In the genomic region with DNA sequence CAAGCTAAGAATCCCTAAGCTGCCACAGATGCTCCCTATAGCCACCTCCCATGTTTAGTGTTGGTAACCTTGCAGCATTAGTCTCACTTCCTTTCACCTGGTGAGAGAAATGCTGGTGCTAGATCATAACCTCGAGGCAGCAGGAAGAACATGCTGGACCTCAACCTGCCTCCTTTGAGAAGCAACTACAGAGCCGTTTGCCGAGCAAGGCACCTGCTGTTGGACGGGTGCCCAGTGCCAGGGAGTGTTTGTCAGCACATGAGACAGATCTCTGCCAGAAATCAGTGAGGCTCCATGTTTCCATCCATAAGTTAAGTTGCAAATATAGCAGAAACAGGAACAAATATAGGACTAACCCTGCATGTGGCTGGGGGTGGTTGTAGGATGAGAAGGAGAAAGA, we compare ENCODE assay signal across 12 cellular contexts.
A peak's percentile ranks its signal among the peaks of the same experiment; 100 is the strongest.
DNase-seq lines count a peak whose midpoint lies in the region; ATAC-seq, FAIRE-seq and TF ChIP-seq lines count a peak whose summit lies in the region.
"Had no signal": no experiment of that assay in that cellular context is flagged by ENCODE, and none has a peak within 500 bp of the region (broad histone marks: within the 10 kb centered on the region; RNA-seq: fewer than 3 reads in every experiment).

No MANE protein-coding gene starts in this region.

- no peaks in the 10 kb centered on the region for H3K4me1 ChIP-seq in small intestine (ENCODE audit: control insufficient read depth in 2 of 2, insufficient read depth in 1 of 2, low read depth in 1 of 2, low read length in 1 of 2)
- no peaks in the 10 kb centered on the region for H3K4me1 ChIP-seq in gastroesophageal sphincter
- H3K4me1 ChIP-seq: right atrium auricular region had no signal

- no peaks in the 10 kb centered on the region for H3K36me3 ChIP-seq in small intestine (ENCODE audit: control insufficient read depth in 2 of 2, insufficient read depth in 2 of 2, low read length in 2 of 2)
- H3K36me3 ChIP-seq in MG63 = no peaks in the 10 kb centered on the region
- no peaks in the 10 kb centered on the region for H3K36me3 ChIP-seq in gastroesophageal sphincter
- H3K36me3 ChIP-seq: right atrium auricular region had no signal

- no peaks in the 10 kb centered on the region for H3K9me3 ChIP-seq in small intestine (ENCODE audit: control insufficient read depth, low read depth)
- no peaks in the 10 kb centered on the region for H3K9me3 ChIP-seq in MG63
- H3K9me3 ChIP-seq in gastroesophageal sphincter = no peaks in the 10 kb centered on the region
- H3K9me3 ChIP-seq: right atrium auricular region had no signal

- no peak overlapping the region for H3K27ac ChIP-seq in small intestine (ENCODE audit: low read depth in 1 of 2, low read length in 1 of 2)
- no peak overlapping the region for H3K27ac ChIP-seq in gastroesophageal sphincter
- H3K27ac ChIP-seq: right atrium auricular region had no signal

- H3K4me3 ChIP-seq in small intestine (ENCODE audit: low read depth in 1 of 2, low read length in 2 of 2) = no peak overlapping the region
- no peak overlapping the region for H3K4me3 ChIP-seq in MG63
- no peak overlapping the region for H3K4me3 ChIP-seq in gastroesophageal sphincter
- H3K4me3 ChIP-seq: right atrium auricular region had no signal

- no peak for TF ChIP-seq CTCF in gastroesophageal sphincter (IDR thresholded peaks at IDR 0.05)

- FAIRE-seq in small intestine (lab: Jason Lieb, UNC) = no peak
- FAIRE-seq: H1 had no signal

- no peak for TF ChIP-seq EP300 in gastroesophageal sphincter (IDR thresholded peaks at IDR 0.05)

- 11 to 48% (median 12%) methylated on average over 4 of the region's 4 CpGs for WGBS in small intestine, 3 donors
- no CpG with 5 or more reads among the region's 4 CpGs for WGBS in gastroesophageal sphincter (ENCODE audit: low coverage in 1 of 2), 2 donors

- no peak for ATAC-seq in GM21528 (IDR thresholded peaks at IDR 0.05; ENCODE audit: low FRiP score, unreplicated experiment)
- no peak for ATAC-seq in gastroesophageal sphincter

- no peak for TF ChIP-seq POLR2A in gastroesophageal sphincter (IDR thresholded peaks at IDR 0.05)

- DNase-seq in NCI-H1694 (lab: John Stamatoyannopoulos, UW) (peak; percentile 3), NCI-H1694 treated with DMSO at 0.1 percent for 48 hours (lab: John Stamatoyannopoulos, UW) (no peak), NCI-H2081 (lab: John Stamatoyannopoulos, UW) (peak; percentile 56 to 83), cerebellar cortex (ENCODE audit: low spot score) (peak; percentile 34), small intestine (peak; percentile 46), MG63 (no peak)
- DNase-seq: stimulated activated CD4-positive, alpha-beta T cell treated with anti-CD3 and anti-CD28 coated beads, Interleukin-1b, Interleukin-23, amount 100 ng/mL, for 48 hours; trophoblast cell had no signal

- no peaks in the 10 kb centered on the region for H3K27me3 ChIP-seq in small intestine (ENCODE audit: control insufficient read depth in 2 of 2, insufficient read depth in 2 of 2, low read length in 2 of 2)
- no peaks in the 10 kb centered on the region for H3K27me3 ChIP-seq in MG63
- no peaks in the 10 kb centered on the region for H3K27me3 ChIP-seq in gastroesophageal sphincter
- H3K27me3 ChIP-seq: right atrium auricular region had no signal

Comparison
In these comparisons a context has a peak if more than half of its experiments do, and no peak if none do; other contexts are left out.
1. DNase-seq: peak in NCI-H1694 (single experiment), NCI-H2081 (2 of 2), cerebellar cortex (single experiment) and small intestine (single experiment); none in NCI-H1694 treated with DMSO at 0.1 percent for 48 hours (single experiment) and MG63 (single experiment).